In genomic region chr10:26555719-26556368, GRCh38 we compare ENCODE assay signal across 8 cellular contexts.
A peak's percentile ranks its signal among the peaks of the same experiment; 100 is the strongest.
DNase-seq lines count a peak whose midpoint lies in the region; ATAC-seq and TF ChIP-seq lines count a peak whose summit lies in the region.

No MANE protein-coding gene starts in this region.

- POLR2A ChIA-PET in CD8-positive, alpha-beta T cell (lab: Charles Lee), result interaction anchor here (1.1 kb wide), 2 partner anchors 20 to 73 kb away, joined by 3 read pairs; no protein-coding TSS in a partner anchor
- POLR2A ChIA-PET in PC-3 (lab: Charles Lee; ENCODE audit: unreplicated experiment), result no interaction called here

- DNase-seq in CD8-positive, alpha-beta T cell, result no peak
- DNase-seq in PC-3, result peak; percentile 26
- DNase-seq in retinal pigment epithelial cell (ENCODE audit: low read depth), result peak; percentile 87
- no peak for DNase-seq in NCI-H446 treated with DMSO at 0.1 percent for 48 hours (lab: John Stamatoyannopoulos, UW)

- ATAC-seq in CD8-positive, alpha-beta T cell, result no peak
- ATAC-seq in PC-3 (no peak), gastroesophageal sphincter (peak; percentile 83), GM18505 (IDR thresholded peaks at IDR 0.05; ENCODE audit: unreplicated experiment) (no peak), HG03025 (IDR thresholded peaks at IDR 0.05; ENCODE audit: low FRiP score, unreplicated experiment) (no peak), HG03460 (IDR thresholded peaks at IDR 0.05; ENCODE audit: unreplicated experiment) (no peak)

- H3K27ac ChIP-seq in CD8-positive, alpha-beta T cell (ENCODE audit: low read depth, low read length), result no peak overlapping the region
- H3K27ac ChIP-seq in PC-3 (ENCODE audit: low read length) (no peak overlapping the region), gastroesophageal sphincter (peak overlapping the region in 2 of 4 donors; percentile 1 to 59)

- H2AFZ ChIP-seq in PC-3 (ENCODE audit: low read length), result no peak overlapping the region

- intact Hi-C loops in CD8-positive, alpha-beta T cell (cut with DNase I, micrococcal nuclease), result loop anchor here (2.0 to 5.0 kb wide), 4 partner anchors 119 to 854 kb away; partner anchors contain the start of gene APBB1IP (in 1 of the 2)
- intact Hi-C loops in PC-3 (cut with micrococcal nuclease), result loop anchor here (5.0 to 10.0 kb wide), 2 partner anchors 851 to 1444 kb away; no protein-coding TSS in a partner anchor

- WGBS in gastroesophageal sphincter (ENCODE audit: low coverage in 1 of 2), 2 donors, result 36 to 53% methylated on average over 2 to 7 of the region's 8 CpGs

- H3K4me3 Mint-ChIP-seq in CD8-positive, alpha-beta T cell, result no peak overlapping the region

- H4K20me1 ChIP-seq in PC-3 (ENCODE audit: low read length), result no peaks in the 10 kb centered on the region

- H3K9me3 Mint-ChIP-seq in CD8-positive, alpha-beta T cell, result no peaks in the 10 kb centered on the region

- CTCF ChIA-PET in CD8-positive, alpha-beta T cell (lab: Charles Lee), result interaction anchor here (0.7 to 5.5 kb wide), 14 partner anchors 10 to 229 kb away, joined by 3 to 125 read pairs (median 3); no protein-coding TSS in a partner anchor
- CTCF ChIA-PET in PC-3 (lab: Charles Lee), result no interaction called here

- H3K79me2 ChIP-seq in PC-3 (ENCODE audit: low read length), result no peaks in the 10 kb centered on the region

- H3K27me3 Mint-ChIP-seq in CD8-positive, alpha-beta T cell (ENCODE audit: low read depth), result no peaks in the 10 kb centered on the region

- H3K4me2 ChIP-seq in PC-3 (ENCODE audit: low read length), result no peak overlapping the region

- no peak for TF ChIP-seq CTCF in CD8-positive, alpha-beta T cell (IDR thresholded peaks at IDR 0.05)
- TF ChIP-seq CTCF in PC-3 (conservative IDR thresholded peaks at IDR 0.05; ENCODE audit: low read depth, low read length) (no peak), gastroesophageal sphincter (IDR thresholded peaks at IDR 0.05) (no peak), retinal pigment epithelial cell (conservative IDR thresholded peaks at IDR 0.05; ENCODE audit: low read depth, low read length) (no peak)

- no peak overlapping the region for H3K9ac ChIP-seq in PC-3 (ENCODE audit: low read length)

- TF ChIP-seq EP300 in gastroesophageal sphincter (IDR thresholded peaks at IDR 0.05), result no peak

- H3K4me1 Mint-ChIP-seq in CD8-positive, alpha-beta T cell (ENCODE audit: low read depth), result peaks cover 15% of the 10 kb centered on the region

- H3K4me3 ChIP-seq in CD8-positive, alpha-beta T cell (ENCODE audit: low read depth, low read length), result no peak overlapping the region
- H3K4me3 ChIP-seq in PC-3 (ENCODE audit: low read length) (no peak overlapping the region), gastroesophageal sphincter (no peak overlapping the region), retinal pigment epithelial cell (ENCODE audit: low read length) (no peak overlapping the region)

- TF ChIP-seq POLR2A in gastroesophageal sphincter (IDR thresholded peaks at IDR 0.05) (no peak), GM18505 (IDR thresholded peaks at IDR 0.05; ENCODE audit: borderline replicate concordance, extremely low read depth, insufficient read depth, insufficient read length) (no peak)

- no peaks in the 10 kb centered on the region for H3K27me3 ChIP-seq in CD8-positive, alpha-beta T cell (ENCODE audit: insufficient read depth, low read length)
- peaks cover 41% of the 10 kb centered on the region for H3K27me3 ChIP-seq in PC-3 (ENCODE audit: low read length)
- H3K27me3 ChIP-seq in gastroesophageal sphincter, result peaks cover 43% of the 10 kb centered on the region

- H3K36me3 Mint-ChIP-seq in CD8-positive, alpha-beta T cell, result peaks cover 80% of the 10 kb centered on the region

- no peaks in the 10 kb centered on the region for H3F3A ChIP-seq in PC-3 (ENCODE audit: low read length, unreplicated experiment)

- no peaks in the 10 kb centered on the region for H3K9me3 ChIP-seq in CD8-positive, alpha-beta T cell (ENCODE audit: low read length)
- H3K9me3 ChIP-seq in PC-3 (ENCODE audit: low read length) (no peaks in the 10 kb centered on the region), gastroesophageal sphincter (peaks cover 0 to 6% (median 0%) of the 10 kb centered on the region in 3 donors)

- H3K36me3 ChIP-seq in CD8-positive, alpha-beta T cell (ENCODE audit: insufficient read depth, low read length), result peaks cover 19% of the 10 kb centered on the region
- H3K36me3 ChIP-seq in PC-3 (ENCODE audit: low read depth, low read length), result no peaks in the 10 kb centered on the region
- H3K36me3 ChIP-seq in gastroesophageal sphincter, result no peaks in the 10 kb centered on the region

- H3K27ac Mint-ChIP-seq in CD8-positive, alpha-beta T cell, result peak overlapping the region; percentile 91

- no peaks in the 10 kb centered on the region for H3K9me2 ChIP-seq in PC-3 (replicated peaks; ENCODE audit: low read length)

- no TSS peak for BruUV-seq in PC-3 (replicated peaks; lab: Mats Ljungman, UMichigan)

- no peaks in the 10 kb centered on the region for H3K4me1 ChIP-seq in CD8-positive, alpha-beta T cell (ENCODE audit: insufficient read depth, low read length)
- H3K4me1 ChIP-seq in PC-3 (ENCODE audit: insufficient read depth, low read length) (no peaks in the 10 kb centered on the region), gastroesophageal sphincter (peaks cover 0 to 14% (median 0%) of the 10 kb centered on the region in 3 donors)

Comparison
In these comparisons a context has a peak if more than half of its experiments do, and no peak if none do; other contexts are left out.
1. DNase-seq: peak in PC-3 (single experiment) and retinal pigment epithelial cell (single experiment); none in CD8-positive, alpha-beta T cell (0 of 7) and NCI-H446 treated with DMSO at 0.1 percent for 48 hours (single experiment).